ENCODE assay signal across 28 cellular contexts in the genomic region with DNA sequence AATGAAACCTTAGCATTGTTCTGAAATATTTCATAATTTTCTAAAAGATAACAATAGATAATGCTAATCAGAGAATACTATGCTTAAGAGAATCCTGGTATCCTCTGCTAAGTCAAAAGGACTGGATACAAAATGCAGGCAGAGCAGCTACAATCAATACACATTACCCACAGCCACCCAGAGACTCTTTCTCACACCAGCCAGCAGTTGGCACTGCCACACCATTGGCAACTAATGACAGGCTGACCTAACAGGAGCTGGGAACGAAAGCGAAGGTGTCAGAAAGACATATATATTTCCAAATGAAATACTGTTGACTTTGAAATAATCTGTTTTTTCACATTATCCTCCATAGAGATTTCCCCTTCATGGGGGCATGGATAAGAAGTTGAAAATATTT. TPM values are rescaled to one million over a fixed set of nuclear protein-coding genes. Genes with fewer than 3 reads are reported as not detected.
DNase-seq lines count a peak whose midpoint lies in the region; ATAC-seq, FAIRE-seq and TF ChIP-seq lines count a peak whose summit lies in the region.
"Had no signal": no experiment of that assay in that cellular context is flagged by ENCODE, and none has a peak within 500 bp of the region (broad histone marks: within the 10 kb centered on the region; RNA-seq: fewer than 3 reads in every experiment).

No MANE protein-coding gene starts in this region.

- H3K79me2 ChIP-seq in HepG2 (ENCODE audit: insufficient read depth, low read length), result no peaks in the 10 kb centered on the region

- H3K4me3 ChIP-seq in right lobe of liver (no peak overlapping the region), HepG2 (replicated peaks in 1 of 3; ENCODE audit: insufficient read depth in 1 of 3, low read depth in 2 of 3, low read length in 3 of 3) (no peak overlapping the region), Panc1 (ENCODE audit: low read depth in 2 of 2, low read length in 2 of 2) (no peak overlapping the region), testis (no peak overlapping the region), thyroid gland (replicated peaks in 1 of 3) (no peak overlapping the region)
- H3K4me3 ChIP-seq: A549, GM12878, GM23338, PC-9, SJSA1 had no signal

- ATAC-seq in right lobe of liver, result peak; percentile 46 to 92 (median 68)
- ATAC-seq in HepG2, result no peak
- 0 out of 2 replicates have a peak, but pooled peaks have one; percentile 55 for ATAC-seq in Panc1
- ATAC-seq: A549; CD8-positive, alpha-beta T cell; GM12878; GM23338 had no signal

- WGBS in right lobe of liver (ENCODE audit: insufficient coverage, low coverage, low lambda C conversion rate, missing lambda C conversion rate), result 54% methylated on average over 2 of the region's 2 CpGs
- 100% methylated on average over 2 of the region's 2 CpGs for WGBS in HepG2 (ENCODE audit: low lambda C conversion rate)
- WGBS in testis, 2 donors, result 63 to 94% methylated on average over 2 of the region's 2 CpGs
- WGBS in thyroid gland, 2 donors, result 95 to 97% methylated on average over 2 of the region's 2 CpGs

- no peak for TF ChIP-seq POLR2A in right lobe of liver (IDR thresholded peaks at IDR 0.05)
- TF ChIP-seq POLR2A in HepG2 (IDR thresholded peaks at IDR 0.05; ENCODE audit: insufficient read depth in 1 of 2, low read depth in 2 of 2, low read length in 2 of 2), result no peak
- no peak for TF ChIP-seq POLR2A in testis (IDR thresholded peaks at IDR 0.05)
- TF ChIP-seq POLR2A in thyroid gland (IDR thresholded peaks at IDR 0.05), result no peak

- in situ Hi-C loops in HepG2 (cut with HindIII; ENCODE audit: extremely low pct_ligation_motif_present, low pct_unique_long_range_greater_than_20kb), result no loop called here
- in situ Hi-C loops in Panc1 (cut with HindIII; ENCODE audit: low pct_unique_long_range_greater_than_20kb, low sequenced_read_pairs), result no loop called here

- intact Hi-C loops in right lobe of liver (cut with DNase I) (no loop called here), HepG2 (cut with micrococcal nuclease; ENCODE audit: unreplicated experiment) (no loop called here), Panc1 (cut with micrococcal nuclease; ENCODE audit: unreplicated experiment) (no loop called here), testis (cut with DNase I; ENCODE audit: low total_unique reads) (no loop called here), thyroid gland (cut with DNase I) (no loop called here)

- no peak for TF ChIP-seq RAD21 in HepG2 (CRISPR knock-in tag; IDR thresholded peaks at IDR 0.05)

- H3K4me2 ChIP-seq in HepG2 (ENCODE audit: low read depth, low read length), result no peak overlapping the region
- H3K4me2 ChIP-seq: A549, GM23338, KMS-11, PC-9 had no signal

- BruUV-seq in HepG2 (replicated peaks; lab: Mats Ljungman, UMichigan), result no TSS peak
- BruUV-seq in Panc1 (replicated peaks; lab: Mats Ljungman, UMichigan), result no TSS peak

- POLR2A ChIA-PET in HepG2 (lab: Yijun Ruan, JAX) (no interaction called here), Panc1 (lab: Charles Lee) (no interaction called here)

- no peaks in the 10 kb centered on the region for H3K9me3 ChIP-seq in right lobe of liver
- no peaks in the 10 kb centered on the region for H3K9me3 ChIP-seq in HepG2 (ENCODE audit: low read length)
- no peaks in the 10 kb centered on the region for H3K9me3 ChIP-seq in Panc1 (ENCODE audit: control insufficient read depth, insufficient read depth, low read depth, low read length)
- no peaks in the 10 kb centered on the region for H3K9me3 ChIP-seq in testis
- no peaks in the 10 kb centered on the region for H3K9me3 ChIP-seq in thyroid gland
- H3K9me3 ChIP-seq: A549, Caco-2, SJSA1 had no signal

- TF ChIP-seq CTCF in right lobe of liver (IDR thresholded peaks at IDR 0.05) (peak in 2 of 4 donors; percentile 32 to 35), HepG2 (CRISPR knock-in tag; IDR thresholded peaks at IDR 0.05) (no peak), Panc1 (IDR thresholded peaks at IDR 0.05) (peak; percentile 56; the same call in 1 of the 2 replicates), testis (IDR thresholded peaks at IDR 0.05) (no peak), thyroid gland (IDR thresholded peaks at IDR 0.05) (no peak)

- peaks cover 0 to 5% (median 0%) of the 10 kb centered on the region in 4 donors for H3K36me3 ChIP-seq in right lobe of liver
- H3K36me3 ChIP-seq in HepG2 (replicated peaks in 1 of 2; ENCODE audit: control insufficient read depth in 1 of 2, insufficient read depth in 2 of 2, low read length in 2 of 2), result peaks cover 0 to 8% of the 10 kb centered on the region in 2 experiments; a peak in 3 of 5 replicates
- H3K36me3 ChIP-seq in Panc1 (ENCODE audit: control insufficient read depth, insufficient read depth, low read length), result peaks cover 32% of the 10 kb centered on the region
- H3K36me3 ChIP-seq in testis (ENCODE audit: low read depth, missing control alignments), result no peaks in the 10 kb centered on the region
- H3K36me3 ChIP-seq in thyroid gland, result no peaks in the 10 kb centered on the region

- FAIRE-seq in HepG2 (lab: Jason Lieb, UNC), result no peak
- peak; percentile 17 for FAIRE-seq in islet of Langerhans (lab: Jason Lieb, UNC)
- FAIRE-seq: GM12878 had no signal

- CTCF ChIA-PET in HepG2 (lab: Yijun Ruan, JAX; ENCODE audit: low intra/inter-chr PET ratio, low total read pairs), result no interaction called here
- CTCF ChIA-PET in Panc1 (lab: Charles Lee), result no interaction called here

- DNase-seq in right lobe of liver, result peak in 2 of 3 donors; percentile 39 to 51
- no peak for DNase-seq in HepG2 (ENCODE audit: low spot score)
- DNase-seq in Panc1 (ENCODE audit: low read depth, low spot score), result no peak
- DNase-seq in testis, result peak; percentile 42
- no peak for DNase-seq in stimulated activated CD4-positive, alpha-beta T cell treated with anti-CD3 and anti-CD28 coated beads, Interleukin-2, amount 100 ng/mL, for 24 hours
- no peak for DNase-seq in activated naive CD4-positive, alpha-beta T cell treated with anti-CD3 and anti-CD28 coated beads, Interleukin-2, amount 50 U/mL, for 16 hours
- DNase-seq in thyroid gland, result no peak
- DNase-seq: C1 segment of cervical spinal cord; Caco-2; CD8-positive, alpha-beta T cell; HCEC 1CT; NCI-H1092 treated with DMSO at 0.1 percent for 48 hours; NCI-H1436; NCI-H187 treated with DMSO at 0.1 percent for 48 hours; NCI-H2171 treated with DMSO at 0.1 percent for 48 hours; NCI-H345; NCI-H510A treated with DMSO at 0.1 percent for 48 hours; NCI-H748 treated with DMSO at 0.1 percent for 48 hours; NK-92 treated with Interleukin-12 subunit alpha and Interleukin-12 subunit beta, amount 100 ng/mL, for 24 hours; PC-9; Right ventricle myocardium superior; RPMI8226 had no signal

- no peaks in the 10 kb centered on the region for H3K4me1 ChIP-seq in right lobe of liver
- H3K4me1 ChIP-seq in HepG2 (ENCODE audit: insufficient read depth, low read length), result no peaks in the 10 kb centered on the region
- no peaks in the 10 kb centered on the region for H3K4me1 ChIP-seq in Panc1 (ENCODE audit: control insufficient read depth, insufficient read depth, low read length)
- H3K4me1 ChIP-seq in testis, result no peaks in the 10 kb centered on the region
- no peaks in the 10 kb centered on the region for H3K4me1 ChIP-seq in thyroid gland
- H3K4me1 ChIP-seq: Caco-2, SJSA1 had no signal

- H3K27me3 ChIP-seq in right lobe of liver (no peaks in the 10 kb centered on the region), HepG2 (ENCODE audit: control insufficient read depth in 1 of 2, insufficient read depth in 2 of 2, low read length in 2 of 2) (no peaks in the 10 kb centered on the region), Panc1 (ENCODE audit: control insufficient read depth, insufficient read depth, low read length) (no peaks in the 10 kb centered on the region), testis (no peaks in the 10 kb centered on the region), thyroid gland (no peaks in the 10 kb centered on the region)
- H3K27me3 ChIP-seq: SJSA1 had no signal

- H4K20me1 ChIP-seq in HepG2 (ENCODE audit: insufficient read depth, low read length), result no peaks in the 10 kb centered on the region

- H2AFZ ChIP-seq in HepG2 (ENCODE audit: low read length), result no peak overlapping the region
- H2AFZ ChIP-seq: GM23338, PC-9 had no signal

- no peak overlapping the region for H3K9ac ChIP-seq in HepG2 (ENCODE audit: insufficient read depth, low read depth, low read length)
- H3K9ac ChIP-seq: KMS-11 had no signal

- H3K27ac ChIP-seq in right lobe of liver (no peak overlapping the region), HepG2 (ENCODE audit: extremely low read length, insufficient read depth, low read length) (no peak overlapping the region), Panc1 (ENCODE audit: low read length) (no peak overlapping the region), testis (no peak overlapping the region), thyroid gland (no peak overlapping the region)
- H3K27ac ChIP-seq: A549, KMS-11, PC-9, SJSA1 had no signal

- TF ChIP-seq EP300 in HepG2 (IDR thresholded peaks at IDR 0.05; ENCODE audit: low read depth in 2 of 2, low read length in 2 of 2) (no peak), HepG2 (CRISPR knock-in tag; IDR thresholded peaks at IDR 0.05; ENCODE audit: borderline replicate concordance) (no peak)

RNA-seq across cellular contexts. Expression of a gene that starts 16.1 kb away (rescaled TPM):
- 1 to 10 TPM; 3.1 to 6.4 (median 4.2) TPM for total RNA-seq in right lobe of liver
- 3.3 and 5.9 TPM in 2 replicates for total RNA-seq in HepG2 (2016; rRNA removed; fragmentation: Illumina TruSeq; extraction: Trizol)
- total RNA-seq in HepG2 (2016; cell fraction: cytosol; rRNA removed; fragmentation: Illumina TruSeq; extraction: Trizol; ENCODE audit: low read depth), result 0.79 and 1.4 TPM in 2 replicates
- total RNA-seq in HepG2 (2016; cell fraction: insoluble cytoplasmic fraction; rRNA removed; fragmentation: Illumina TruSeq; extraction: Trizol), result 4.0 and 6.4 TPM in 2 replicates
- 4.1 and 4.3 TPM in 2 replicates for total RNA-seq in HepG2 (2016; cell fraction: membrane; rRNA removed; fragmentation: Illumina TruSeq; extraction: Trizol)
- total RNA-seq in HepG2 (2016; cell fraction: nucleus; rRNA removed; fragmentation: Illumina TruSeq; extraction: Trizol), result 9.1 and 10.9 TPM in 2 replicates
- 9.4 and 9.6 TPM in 2 replicates for polyA plus RNA-seq in HepG2 (2011; rRNA removed)
- polyA plus RNA-seq in HepG2 (2011; cell fraction: cytosol; rRNA removed), result 1.8 and 3.0 TPM in 2 replicates
- polyA plus RNA-seq in HepG2 (2011; cell fraction: nucleus; rRNA removed), result 20.6 and 20.9 TPM in 2 replicates
- polyA plus RNA-seq in HepG2 (2012), result 6.7 and 7.1 TPM in 2 replicates
- polyA plus RNA-seq in HepG2 (2016; cell fraction: cytosol; fragmentation: Illumina TruSeq; extraction: Trizol; ENCODE audit: low read depth), result 1.2 and 2.2 TPM in 2 replicates
- 11.9 and 13.3 TPM in 2 replicates for polyA plus RNA-seq in HepG2 (2016; cell fraction: insoluble cytoplasmic fraction; fragmentation: Illumina TruSeq; extraction: Trizol; ENCODE audit: low read depth)
- 6.0 and 7.3 TPM in 2 replicates for polyA plus RNA-seq in HepG2 (2016; cell fraction: membrane; fragmentation: Illumina TruSeq; extraction: Trizol; ENCODE audit: low read depth)
- polyA plus RNA-seq in HepG2 (2016; cell fraction: nucleus; fragmentation: Illumina TruSeq; extraction: Trizol; ENCODE audit: insufficient read depth, low read depth), result 30.7 and 31.2 TPM in 2 replicates
- polyA minus RNA-seq in HepG2 (2011; rRNA and poly(A)+ RNA removed; ENCODE audit: low replicate concordance), result 2.4 and 38.8 TPM in 2 replicates
- polyA minus RNA-seq in HepG2 (2011; cell fraction: cytosol; rRNA and poly(A)+ RNA removed), result 3.3 and 3.6 TPM in 2 replicates
- polyA minus RNA-seq in HepG2 (2011; cell fraction: nucleus; rRNA and poly(A)+ RNA removed), result 7.3 and 8.8 TPM in 2 replicates
- 98.8 TPM for total RNA-seq in Panc1 (2021; ENCODE audit: unreplicated experiment)
- polyA plus RNA-seq in Panc1 (2012; ENCODE audit: insufficient read length), result 48.5 TPM
- 100 to 1,000 TPM; 122 to 141 TPM for total RNA-seq in testis
- 62.0 TPM for polyA plus RNA-seq in testis (ENCODE audit: insufficient read depth, low read depth, low replicate concordance)
- total RNA-seq in thyroid gland, result 10 to 100 TPM; 12.6 to 21.2 (median 18.1) TPM

Comparison
In these comparisons a context has a peak if more than half of its experiments do, and no peak if none do; other contexts are left out.
1. DNase-seq: peak in right lobe of liver (2 of 3) and testis (single experiment); none in HepG2 (single experiment), Panc1 (single experiment), stimulated activated CD4-positive, alpha-beta T cell treated with anti-CD3 and anti-CD28 coated beads, Interleukin-2, amount 100 ng/mL, for 24 hours (0 of 2), activated naive CD4-positive, alpha-beta T cell treated with anti-CD3 and anti-CD28 coated beads, Interleukin-2, amount 50 U/mL, for 16 hours (single experiment) and thyroid gland (0 of 2).